Comparison of ENCODE assay signal across 8 cellular contexts in genomic region chr16:84699712-84700517, GRCh38. TPM values are rescaled to one million over a fixed set of nuclear protein-coding genes. Genes with fewer than 3 reads are reported as not detected.
A peak's percentile ranks its signal among the peaks of the same experiment; 100 is the strongest.
DNase-seq lines count a peak whose midpoint lies in the region; ATAC-seq, FAIRE-seq and TF ChIP-seq lines count a peak whose summit lies in the region.

TSS of gene USP10 (plus strand) at chr16:84700000. CDS start at chr16:84700091, 91 bp downstream.

- peak within 1 kb of the TSS; percentile 2 for H3K14ac ChIP-seq in neuronal stem cell (ENCODE audit: low read length)

- WGBS in neuronal stem cell (ENCODE audit: extremely low coverage in 2 of 2, insufficient read length in 2 of 2, insufficient replicate concordance in 1 of 2), 2 donors, result no CpG with 5 or more reads among the region's 106 CpGs

- H3K18ac ChIP-seq in neuronal stem cell (ENCODE audit: low read length), result peak within 1 kb of the TSS; percentile 94

- H3K4me2 ChIP-seq in DND-41 (ENCODE audit: insufficient read depth, low read length), result peak within 1 kb of the TSS; percentile 74
- H3K4me2 ChIP-seq in Karpas-422 (ENCODE audit: low read depth, low read length, poor library complexity, severe bottlenecking), result peak within 1 kb of the TSS; percentile 93
- H3K4me2 ChIP-seq in neuronal stem cell (ENCODE audit: insufficient read depth, low read length, poor library complexity, severe bottlenecking), result peak within 1 kb of the TSS; percentile 81

- DNase-seq in DND-41 (peak; percentile 80), Karpas-422 (peak; percentile 93), SJCRH30 (peak; percentile 70 to 82), activated gamma-delta T cell treated with Interleukin-2 at 50 U/mL for 16 hours (peak; percentile 78), frontal cortex (ENCODE audit: low spot score in 2 of 2) (peak; percentile 90 to 94), neuronal stem cell (ENCODE audit: low spot score) (peak; percentile 87)

- H2AFZ ChIP-seq in DND-41 (ENCODE audit: low read depth, low read length) (peak within 1 kb of the TSS; percentile 81), Karpas-422 (ENCODE audit: low read length) (peak within 1 kb of the TSS; percentile 85), neuronal stem cell (ENCODE audit: low read length) (peak within 1 kb of the TSS; percentile 93)

- H2BK5ac ChIP-seq in neuronal stem cell (ENCODE audit: low read length), result peak within 1 kb of the TSS; percentile 30

- H2BK12ac ChIP-seq in neuronal stem cell (ENCODE audit: low read length), result no peak within 1 kb of the TSS

- H3K9me3 ChIP-seq in DND-41 (ENCODE audit: insufficient read depth, low read length, severe bottlenecking) (no peaks in the 10 kb centered on the region), Karpas-422 (ENCODE audit: low read length) (no peaks in the 10 kb centered on the region), SJCRH30 (replicated peaks) (no peaks in the 10 kb centered on the region), neuronal stem cell (replicated peaks in 1 of 2; ENCODE audit: control insufficient read depth in 2 of 2, insufficient read depth in 1 of 2, low read depth in 1 of 2, low read length in 2 of 2) (peaks cover 2 to 4% of the 10 kb centered on the region in 2 donors), subcutaneous abdominal adipose tissue (ENCODE audit: control insufficient read depth in 5 of 5, low read length in 5 of 5) (no peaks in the 10 kb centered on the region)

- peaks cover 4% of the 10 kb centered on the region for H3K36me3 ChIP-seq in DND-41 (ENCODE audit: insufficient read depth, low read length)
- H3K36me3 ChIP-seq in Karpas-422 (ENCODE audit: insufficient read depth, low read length), result peaks cover 8% of the 10 kb centered on the region; the same call in 1 of the 2 replicates
- no peaks in the 10 kb centered on the region for H3K36me3 ChIP-seq in SJCRH30
- peaks cover 4 to 10% of the 10 kb centered on the region in 2 donors for H3K36me3 ChIP-seq in neuronal stem cell (replicated peaks in 1 of 2; ENCODE audit: control insufficient read depth in 2 of 2, insufficient read depth in 2 of 2, low read length in 2 of 2)
- H3K36me3 ChIP-seq in subcutaneous abdominal adipose tissue (ENCODE audit: control insufficient read depth in 5 of 5, insufficient read depth in 5 of 5, low read length in 5 of 5), result no peaks in the 10 kb centered on the region

- H3K4me3 ChIP-seq in DND-41 (ENCODE audit: low read depth in 1 of 2, low read length in 2 of 2) (peak within 1 kb of the TSS; percentile 60 to 67), Karpas-422 (ENCODE audit: low read length) (peak within 1 kb of the TSS; percentile 96), SJCRH30 (peak within 1 kb of the TSS; percentile 98), neuronal stem cell (ENCODE audit: low read length in 2 of 2) (peak within 1 kb of the TSS; percentile 58 to 97), subcutaneous abdominal adipose tissue (ENCODE audit: low read depth in 1 of 5, low read length in 5 of 5) (peak within 1 kb of the TSS; percentile 81 to 91 (median 88))

- peaks cover 35% of the 10 kb centered on the region for H4K20me1 ChIP-seq in DND-41 (ENCODE audit: insufficient read depth, low read length)
- H4K20me1 ChIP-seq in Karpas-422 (ENCODE audit: insufficient read depth, low read depth, low read length), result peaks cover 34% of the 10 kb centered on the region

- peak; percentile 81 for ATAC-seq in DND-41 (ENCODE audit: insufficient read depth, low read depth)
- peak; percentile 75 for ATAC-seq in GM21723 (IDR thresholded peaks at IDR 0.05; ENCODE audit: unreplicated experiment)

- H2AK5ac ChIP-seq in neuronal stem cell (ENCODE audit: low read depth, low read length), result no peak within 1 kb of the TSS

- H3K23ac ChIP-seq in neuronal stem cell (ENCODE audit: low read depth, low read length, poor library complexity), result peak within 1 kb of the TSS; percentile 92

- H2BK120ac ChIP-seq in neuronal stem cell (ENCODE audit: low read depth, low read length), result peak within 1 kb of the TSS; percentile 68

- H3K4ac ChIP-seq in neuronal stem cell (ENCODE audit: low read length), result no peak within 1 kb of the TSS

- H3K79me2 ChIP-seq in DND-41 (ENCODE audit: insufficient read depth, low read length) (peaks cover 51% of the 10 kb centered on the region), Karpas-422 (ENCODE audit: low read length) (peaks cover 53% of the 10 kb centered on the region)

- no peaks in the 10 kb centered on the region for H3K9me2 ChIP-seq in Karpas-422 (replicated peaks; ENCODE audit: insufficient read depth, low read length)

- H4K91ac ChIP-seq in neuronal stem cell (ENCODE audit: low read depth, low read length, poor library complexity), result no peak within 1 kb of the TSS

- no peaks in the 10 kb centered on the region for H3K79me1 ChIP-seq in neuronal stem cell (ENCODE audit: low read depth, low read length)

- H4K8ac ChIP-seq in neuronal stem cell (ENCODE audit: low read depth, low read length), result no peak within 1 kb of the TSS

- TF ChIP-seq CTCF in DND-41 (IDR thresholded peaks at IDR 0.05; ENCODE audit: borderline replicate concordance, extremely low read depth, low read length, poor library complexity, severe bottlenecking), result no peak

- H3K27ac ChIP-seq in DND-41 (ENCODE audit: low read length) (peak within 1 kb of the TSS; percentile 61), Karpas-422 (ENCODE audit: low read length) (peak within 1 kb of the TSS; percentile 71), SJCRH30 (peak within 1 kb of the TSS; percentile 60), neuronal stem cell (replicated peaks; ENCODE audit: low read length) (peak within 1 kb of the TSS; percentile 64), subcutaneous abdominal adipose tissue (ENCODE audit: low read depth, low read length) (peak within 1 kb of the TSS; percentile 81)

- peaks cover 43% of the 10 kb centered on the region for H3K4me1 ChIP-seq in DND-41 (ENCODE audit: insufficient read depth, low read length)
- H3K4me1 ChIP-seq in Karpas-422 (ENCODE audit: low read length), result peaks cover 43% of the 10 kb centered on the region
- H3K4me1 ChIP-seq in SJCRH30, result peaks cover 3% of the 10 kb centered on the region
- peaks cover 6 to 9% of the 10 kb centered on the region in 2 donors for H3K4me1 ChIP-seq in neuronal stem cell (ENCODE audit: control insufficient read depth in 2 of 2, insufficient read depth in 1 of 2, low read depth in 1 of 2, low read length in 2 of 2)
- peaks cover 0 to 28% (median 22%) of the 10 kb centered on the region in 5 donors for H3K4me1 ChIP-seq in subcutaneous abdominal adipose tissue (ENCODE audit: control insufficient read depth in 5 of 5, insufficient read depth in 5 of 5, low read length in 5 of 5)

- H2BK15ac ChIP-seq in neuronal stem cell (ENCODE audit: low read length), result no peak within 1 kb of the TSS

- FAIRE-seq in frontal cortex (lab: Jason Lieb, UNC), result no peak

- H3K9ac ChIP-seq in DND-41 (ENCODE audit: low read depth, low read length), result peak within 1 kb of the TSS; percentile 87
- H3K9ac ChIP-seq in Karpas-422 (ENCODE audit: low read length), result peak within 1 kb of the TSS; percentile 97
- peak within 1 kb of the TSS; percentile 88 for H3K9ac ChIP-seq in neuronal stem cell (ENCODE audit: low read depth, low read length, poor library complexity)
- peak within 1 kb of the TSS; percentile 56 to 94 (median 92) for H3K9ac ChIP-seq in subcutaneous abdominal adipose tissue (ENCODE audit: low read length in 5 of 5)

- H3K27me3 ChIP-seq in DND-41 (ENCODE audit: insufficient read depth, low read length, poor library complexity), result no peaks in the 10 kb centered on the region
- H3K27me3 ChIP-seq in Karpas-422 (ENCODE audit: low read length), result no peaks in the 10 kb centered on the region
- no peaks in the 10 kb centered on the region for H3K27me3 ChIP-seq in SJCRH30
- H3K27me3 ChIP-seq in neuronal stem cell (ENCODE audit: control insufficient read depth in 3 of 3, insufficient read depth in 3 of 3, low read depth in 1 of 3, low read length in 3 of 3), result no peaks in the 10 kb centered on the region
- no peaks in the 10 kb centered on the region for H3K27me3 ChIP-seq in subcutaneous abdominal adipose tissue (ENCODE audit: control insufficient read depth in 5 of 5, insufficient read depth in 4 of 5, low read length in 5 of 5)

RNA-seq across cellular contexts. Expression of gene USP10, which starts in this region (rescaled TPM):
- 56.0 and 79.9 TPM in 2 replicates for total RNA-seq in Karpas-422 (2014; rRNA removed; shearing (Covaris generic); ENCODE audit: low replicate concordance)
- total RNA-seq in SJCRH30 (2014; rRNA removed; shearing (Covaris generic)), result 66.2 and 68.3 TPM in 2 replicates
- total RNA-seq in frontal cortex, result 53.8 TPM
- 92.1 TPM for polyA plus RNA-seq in neuronal stem cell (2013, experiment 1 of 2)
- 91.9 TPM for polyA plus RNA-seq in neuronal stem cell (2013, experiment 2 of 2)

Comparison
In these comparisons a context has a peak if more than half of its experiments do, and no peak if none do; other contexts are left out.
1. Peak in every context shown above with its lines: DNase-seq, ATAC-seq, H3K4me3 ChIP-seq and H3K27ac ChIP-seq.